Comparison of ENCODE assay signal across 9 cellular contexts in the genomic region with DNA sequence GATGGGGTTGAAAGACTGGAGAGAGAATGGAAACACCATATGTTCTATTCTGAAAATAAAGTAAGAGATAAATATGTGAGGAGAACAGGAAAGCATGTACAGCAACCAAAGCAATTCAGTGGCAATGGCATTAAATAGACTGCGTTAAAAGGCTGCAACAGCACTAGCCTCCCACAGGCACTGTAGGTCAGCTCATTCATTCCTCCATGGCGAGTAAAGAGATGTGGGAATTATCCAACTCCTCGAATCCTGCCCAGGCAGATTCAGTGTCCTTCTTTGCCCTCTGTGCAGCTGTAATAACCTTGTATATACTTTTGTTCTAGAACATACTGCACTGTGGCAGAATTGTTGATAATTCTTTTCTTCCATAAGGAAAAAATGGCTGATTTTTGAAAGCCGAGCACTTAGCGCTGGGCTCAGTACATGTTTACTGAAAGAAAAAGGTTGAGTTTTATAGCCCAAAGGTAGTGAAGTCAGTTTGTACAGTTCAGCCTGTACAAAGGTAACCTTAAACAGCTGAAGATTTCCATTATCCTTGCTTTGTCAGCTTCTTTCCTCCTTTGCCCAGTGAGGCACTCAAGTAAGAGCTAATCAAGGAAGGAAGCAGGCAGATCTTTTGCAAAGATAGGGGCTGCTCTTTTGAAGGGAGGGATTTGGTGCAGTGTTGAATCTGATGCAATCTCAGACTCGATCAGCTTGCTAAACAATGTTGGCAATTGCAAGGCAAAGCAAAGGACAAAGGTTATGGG. TPM values are rescaled to one million over a fixed set of nuclear protein-coding genes. Genes with fewer than 3 reads are reported as not detected.
DNase-seq lines count a peak whose midpoint lies in the region; ATAC-seq and TF ChIP-seq lines count a peak whose summit lies in the region.
"Had no signal": no experiment of that assay in that cellular context is flagged by ENCODE, and none has a peak within 500 bp of the region (broad histone marks: within the 10 kb centered on the region; RNA-seq: fewer than 3 reads in every experiment).

No MANE protein-coding gene starts in this region.

- peaks cover 19% of the 10 kb centered on the region for H3K4me1 ChIP-seq in GM23248 (ENCODE audit: insufficient read depth)
- H3K4me1 ChIP-seq in PC-3 (ENCODE audit: insufficient read depth, low read length): peaks cover 5% of the 10 kb centered on the region; the same call in 1 of the 2 replicates

- H3K27me3 Mint-ChIP-seq in osteocyte (ENCODE audit: unreplicated experiment): no peaks in the 10 kb centered on the region

- H3K4me3 ChIP-seq in GM23248 (no peak overlapping the region), PC-3 (ENCODE audit: low read length) (no peak overlapping the region)

- no peaks in the 10 kb centered on the region for H3K9me3 ChIP-seq in GM23248 (ENCODE audit: low read depth)
- H3K9me3 ChIP-seq in PC-3 (ENCODE audit: low read length): no peaks in the 10 kb centered on the region

- H3K27ac Mint-ChIP-seq in osteocyte (ENCODE audit: unreplicated experiment): peak overlapping the region; percentile 19
- H3K27ac Mint-ChIP-seq: activated T-cell treated with anti-CD3 and anti-CD28 coated beads, Interleukin-2, amount 50 U/mL, for 72 hours had no signal

- ATAC-seq in PC-3 (no peak; the same call in 1 of the 2 replicates), HG03280 (IDR thresholded peaks at IDR 0.05; ENCODE audit: unreplicated experiment) (no peak)
- ATAC-seq: activated T-cell treated with anti-CD3 and anti-CD28 coated beads, Interleukin-2, amount 50 U/mL, for 72 hours had no signal

- H3K27me3 ChIP-seq in GM23248 (replicated peaks; ENCODE audit: insufficient read depth) (no peaks in the 10 kb centered on the region), PC-3 (ENCODE audit: low read length) (no peaks in the 10 kb centered on the region)

- H2AFZ ChIP-seq in GM23248 (no peak overlapping the region), PC-3 (ENCODE audit: low read length) (no peak overlapping the region)

- H3K79me2 ChIP-seq in GM23248 (ENCODE audit: insufficient read depth) (peaks cover 89% of the 10 kb centered on the region), PC-3 (ENCODE audit: low read length) (no peaks in the 10 kb centered on the region)

- POLR2A ChIA-PET in PC-3 (lab: Charles Lee; ENCODE audit: unreplicated experiment) (no interaction called here), HEK293T (lab: Yijun Ruan, JAX) (interaction anchor here (1.3 kb wide), 1 partner anchor 44 kb away, joined by 4 read pairs; the partner anchor contains the start of gene ANO6)

- H3K9ac ChIP-seq in GM23248 (peak overlapping the region; percentile 10), PC-3 (ENCODE audit: low read length) (no peak overlapping the region)

- no peaks in the 10 kb centered on the region for H3K9me3 Mint-ChIP-seq in osteocyte (ENCODE audit: unreplicated experiment)
- H3K9me3 Mint-ChIP-seq: activated T-cell treated with anti-CD3 and anti-CD28 coated beads, Interleukin-2, amount 50 U/mL, for 72 hours had no signal

- peak overlapping the region; percentile 66 for H3K4me2 ChIP-seq in GM23248 (ENCODE audit: unreplicated experiment)
- H3K4me2 ChIP-seq in PC-3 (ENCODE audit: low read length): no peak overlapping the region

- H3F3A ChIP-seq in GM23248 (ENCODE audit: insufficient read depth) (peaks cover 22% of the 10 kb centered on the region; the same call in 1 of the 2 replicates), PC-3 (ENCODE audit: low read length, unreplicated experiment) (no peaks in the 10 kb centered on the region)

- H3K4me1 Mint-ChIP-seq in osteocyte (ENCODE audit: unreplicated experiment): peaks cover 14% of the 10 kb centered on the region

- no TSS peak for BruUV-seq in PC-3 (replicated peaks; lab: Mats Ljungman, UMichigan)

- in situ Hi-C loops in GM23248 (cut with MboI): no loop called here

- no peaks in the 10 kb centered on the region for H3K36me3 ChIP-seq in GM23248 (ENCODE audit: low read depth)
- no peaks in the 10 kb centered on the region for H3K36me3 ChIP-seq in PC-3 (ENCODE audit: low read depth, low read length)

- TF ChIP-seq CTCF in PC-3 (conservative IDR thresholded peaks at IDR 0.05; ENCODE audit: low read depth, low read length) (no peak), osteocyte (IDR thresholded peaks at IDR 0.05) (no peak)

- H3K36me3 Mint-ChIP-seq in osteocyte (ENCODE audit: unreplicated experiment): no peaks in the 10 kb centered on the region

- H3K4me3 Mint-ChIP-seq in osteocyte (ENCODE audit: unreplicated experiment): no peak overlapping the region
- H3K4me3 Mint-ChIP-seq: activated T-cell treated with anti-CD3 and anti-CD28 coated beads, Interleukin-2, amount 50 U/mL, for 72 hours had no signal

- H4K20me1 ChIP-seq in GM23248 (ENCODE audit: insufficient read depth): no peaks in the 10 kb centered on the region
- no peaks in the 10 kb centered on the region for H4K20me1 ChIP-seq in PC-3 (ENCODE audit: low read length)

- 58 to 59% methylated on average over 6 of the region's 6 CpGs for WGBS in GM23248 (ENCODE audit: low coverage in 1 of 2, low lambda C conversion rate in 2 of 2, missing lambda C conversion rate in 2 of 2), 2 experiments

- CTCF ChIA-PET in PC-3 (lab: Charles Lee): no interaction called here
- CTCF ChIA-PET in HEK293T (lab: Yijun Ruan, JAX): interaction anchor here (1.8 kb wide), 1 partner anchor 89 kb away, joined by 4 read pairs; no protein-coding TSS in a partner anchor

- H3K27ac ChIP-seq in GM23248 (peak overlapping the region; percentile 68), PC-3 (ENCODE audit: low read length) (no peak overlapping the region)

- DNase-seq in GM23248 (peak; percentile 70), PC-3 (peak; percentile 25), fibroblast of gingiva (ENCODE audit: low read depth) (peak; percentile 37), osteocyte (ENCODE audit: extremely low spot score, unreplicated experiment) (no peak), posterior vena cava (ENCODE audit: low spot score) (no peak), NCI-H2196 treated with DMSO at 0.1 percent for 48 hours (lab: John Stamatoyannopoulos, UW; ENCODE audit: unreplicated experiment) (no peak), HEK293T (ENCODE audit: extremely low spot score) (no peak)
- DNase-seq: activated T-cell treated with anti-CD3 and anti-CD28 coated beads, Interleukin-2, amount 50 U/mL, for 72 hours had no signal

- intact Hi-C loops in PC-3 (cut with micrococcal nuclease): no loop called here
- intact Hi-C loops in posterior vena cava (cut with DNase I): no loop called here

- H3K9me2 ChIP-seq in GM23248 (ENCODE audit: insufficient read depth) (no peaks in the 10 kb centered on the region), PC-3 (replicated peaks; ENCODE audit: low read length) (no peaks in the 10 kb centered on the region)

TF ChIP-seq in HEK293T, 16 proteins besides CTCF, POLR2A, EP300 and RAD21:
- no peak for TF ChIP-seq LEF1 (IDR thresholded peaks at IDR 0.05; ENCODE audit: borderline replicate concordance)
- no peak for TF ChIP-seq FOXK2 (IDR thresholded peaks at IDR 0.05)
- no peak for TF ChIP-seq BHLHE40 (IDR thresholded peaks at IDR 0.05; ENCODE audit: borderline replicate concordance)
- TF ChIP-seq L3MBTL2 (conservative IDR thresholded peaks at IDR 0.05): no peak
- TF ChIP-seq FOXM1 (IDR thresholded peaks at IDR 0.05; ENCODE audit: borderline replicate concordance): no peak
- TF ChIP-seq HDGF (IDR thresholded peaks at IDR 0.05; ENCODE audit: borderline replicate concordance): no peak
- TF ChIP-seq TARDBP (IDR thresholded peaks at IDR 0.05): no peak
- TF ChIP-seq SUZ12 (IDR thresholded peaks at IDR 0.05): no peak
TF ChIP-seq in HEK293T: peak in this region for 0.

RNA-seq across cellular contexts. Expression of gene ANO6, which starts 44.0 kb away (rescaled TPM):
- total RNA-seq in GM23248 (2014; rRNA removed; shearing (Covaris generic)): 65.4 and 75.4 TPM in 2 replicates
- polyA plus RNA-seq in GM23248 (2016; fragmentation: Nextera tagmentation; extraction: Ambion mirVana): 48.4 and 50.1 TPM in 2 replicates
- total RNA-seq in PC-3 (2014; rRNA removed) (18.1 and 23.0 TPM in 2 replicates), osteocyte (65.5 TPM in 2 replicates), posterior vena cava (10 to 100 TPM; 74.8 to 76.6 TPM)

Comparison
In these comparisons a context has a peak if more than half of its experiments do, and no peak if none do; other contexts are left out.
1. DNase-seq: peak in GM23248 (single experiment), PC-3 (single experiment) and fibroblast of gingiva (single experiment); none in osteocyte (single experiment), posterior vena cava (single experiment), NCI-H2196 treated with DMSO at 0.1 percent for 48 hours (single experiment) and HEK293T (single experiment).